23 cellular contexts compared by ENCODE assay signal in the genomic region with DNA sequence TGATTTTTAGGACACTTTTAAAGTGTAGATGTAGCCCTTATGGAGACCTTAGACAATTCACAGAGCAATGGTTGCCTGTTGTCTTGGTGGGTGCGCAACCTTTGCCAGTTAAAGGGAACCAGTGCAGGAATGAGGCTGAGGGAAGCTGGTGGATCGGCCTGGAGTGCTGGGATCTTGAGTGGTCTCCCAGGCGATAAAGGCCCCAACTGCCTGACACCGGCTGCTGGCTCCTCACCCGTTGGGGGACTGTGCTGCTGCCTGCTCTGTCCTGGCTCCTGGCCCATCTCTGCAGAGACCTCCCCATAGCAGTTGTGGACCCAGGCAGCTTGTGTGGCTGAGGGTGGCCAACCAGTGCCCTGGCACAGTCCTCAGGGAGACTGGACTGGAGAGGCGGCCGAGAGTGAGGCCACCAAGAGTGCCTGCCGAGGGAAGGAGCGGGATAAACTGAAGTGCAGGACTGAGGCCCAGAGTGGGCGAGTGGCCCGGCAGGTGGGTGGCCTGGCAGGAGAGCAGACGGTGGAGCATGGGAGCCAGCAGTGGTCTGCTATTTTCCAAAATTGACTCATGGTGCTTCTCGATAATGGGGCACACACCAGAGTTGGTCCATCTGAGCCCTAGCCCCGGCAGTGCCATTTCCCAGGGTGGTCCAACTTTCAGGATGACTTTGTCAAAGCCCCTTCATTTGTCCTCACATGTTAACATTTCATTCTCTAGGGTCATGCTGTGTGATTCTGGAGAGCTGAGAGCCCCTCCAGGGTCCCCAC. TPM values are rescaled to one million over a fixed set of nuclear protein-coding genes. Genes with fewer than 3 reads are reported as not detected.
DNase-seq lines count a peak whose midpoint lies in the region; ATAC-seq and TF ChIP-seq lines count a peak whose summit lies in the region.
"Had no signal": no experiment of that assay in that cellular context is flagged by ENCODE, and none has a peak within 500 bp of the region (broad histone marks: within the 10 kb centered on the region; RNA-seq: fewer than 3 reads in every experiment).

No MANE protein-coding gene starts in this region.

- peaks cover 50% of the 10 kb centered on the region for H3K27me3 Mint-ChIP-seq in endodermal cell (ENCODE audit: insufficient read depth)
- peaks cover 74% of the 10 kb centered on the region for H3K27me3 Mint-ChIP-seq in neural crest cell (ENCODE audit: low read depth)

- no peak for ATAC-seq in GM19452 (IDR thresholded peaks at IDR 0.05; ENCODE audit: unreplicated experiment)
- ATAC-seq: heart left ventricle, right cardiac atrium had no signal

- intact Hi-C loops in testis (cut with DNase I; ENCODE audit: low total_unique reads), result no loop called here

- DNase-seq in Peyer's patch (no peak), endodermal cell (no peak), neural crest cell (ENCODE audit: low read depth, low spot score) (no peak), testis (no peak), NOMO-1 treated with dmso at 0.1 percent for 144 hours (lab: John Stamatoyannopoulos, UW; ENCODE audit: unreplicated experiment) (no peak), H4 (ENCODE audit: low spot score) (no peak), DMS53 (lab: John Stamatoyannopoulos, UW) (no peak)
- DNase-seq: activated B cell treated with CpG ODN at 0.5 μM for 24 hours; activated naive CD4-positive, alpha-beta T cell treated with anti-CD3 and anti-CD28 coated beads, Interleukin-2, amount 10 ng/mL, durations not matched to agents 7 days and 5 days; anterior cingulate cortex; CD4-positive, alpha-beta T cell; central memory CD4-positive, alpha-beta T cell; dermis blood vessel endothelial cell; heart left ventricle; MM.1S; NCI-H1436; NCI-H524; right cardiac atrium; stimulated activated CD4-positive, alpha-beta T cell treated with anti-CD3 and anti-CD28 coated beads, Interleukin-15, amount 100 ng/mL, for 24 hours; T-helper 9 cell had no signal

- no peak overlapping the region for H3K4me3 Mint-ChIP-seq in endodermal cell
- H3K4me3 Mint-ChIP-seq in neural crest cell, result peak overlapping the region; percentile 83
- H3K4me3 Mint-ChIP-seq: activated T-helper 1 cell treated with anti-CD3 and anti-CD28 coated beads, Interleukin-12 subunit alpha, Interleukin-12 subunit beta, Interleukin-2, Interleukin-4 antibody, amounts not matched to agents 30 ng/mL and 10 ng/mL and 1 ng/mL, durations not matched to agents 14 hours and 24 hours and 36 hours had no signal

- H3K4me1 Mint-ChIP-seq in endodermal cell (peaks cover 14% of the 10 kb centered on the region), neural crest cell (peaks cover 20% of the 10 kb centered on the region)

- H3K27ac Mint-ChIP-seq in endodermal cell (no peak overlapping the region), neural crest cell (ENCODE audit: unreplicated experiment) (no peak overlapping the region)
- H3K27ac Mint-ChIP-seq: activated B cell treated with CpG ODN at 0.5 μM for 24 hours; activated T-helper 1 cell treated with anti-CD3 and anti-CD28 coated beads, Interleukin-12 subunit alpha, Interleukin-12 subunit beta, Interleukin-2, Interleukin-4 antibody, amounts not matched to agents 30 ng/mL and 10 ng/mL and 1 ng/mL, durations not matched to agents 14 hours and 24 hours and 36 hours; CD4-positive, alpha-beta T cell had no signal

- H3K4me3 ChIP-seq in Peyer's patch, result peak overlapping the region in 3 of 4 donors; percentile 6 to 58 (median 20)
- peak overlapping the region; percentile 81 for H3K4me3 ChIP-seq in endodermal cell (ENCODE audit: low read length)
- peak overlapping the region; percentile 63 to 74 for H3K4me3 ChIP-seq in testis

- H3K36me3 Mint-ChIP-seq in endodermal cell (ENCODE audit: low read depth) (no peaks in the 10 kb centered on the region), neural crest cell (ENCODE audit: low read depth) (no peaks in the 10 kb centered on the region)
- H3K36me3 Mint-ChIP-seq: activated naive CD4-positive, alpha-beta T cell treated with anti-CD3 and anti-CD28 coated beads, Interleukin-2, amount 10 ng/mL, durations not matched to agents 7 days and 5 days had no signal

- no peaks in the 10 kb centered on the region for H3K36me3 ChIP-seq in Peyer's patch
- H3K36me3 ChIP-seq in endodermal cell (ENCODE audit: control insufficient read depth, insufficient read depth, low read length), result peaks cover 3% of the 10 kb centered on the region
- no peaks in the 10 kb centered on the region for H3K36me3 ChIP-seq in testis (ENCODE audit: low read depth, missing control alignments)
- H3K36me3 ChIP-seq: heart left ventricle, upper lobe of left lung had no signal

- H3K27ac ChIP-seq in Peyer's patch (peak overlapping the region in 3 of 4 donors; percentile 46 to 74 (median 57)), endodermal cell (ENCODE audit: low read depth, low read length) (no peak overlapping the region), testis (peak overlapping the region; percentile 75 to 84)
- H3K27ac ChIP-seq: heart left ventricle, upper lobe of left lung had no signal

- TF ChIP-seq CTCF in Peyer's patch (IDR thresholded peaks at IDR 0.05), result no peak
- no peak for TF ChIP-seq CTCF in endodermal cell (conservative IDR thresholded peaks at IDR 0.05)
- no peak for TF ChIP-seq CTCF in neural crest cell (conservative IDR thresholded peaks at IDR 0.05)
- TF ChIP-seq CTCF in testis (IDR thresholded peaks at IDR 0.05), result no peak

- WGBS in endodermal cell (ENCODE audit: insufficient coverage in 1 of 2, insufficient read length in 1 of 2), 2 experiments, result 93 to 95% methylated on average over 9 to 14 of the region's 14 CpGs
- 43 to 55% methylated on average over 11 to 14 of the region's 14 CpGs for WGBS in testis, 2 donors

- H3K9me3 ChIP-seq in Peyer's patch (no peaks in the 10 kb centered on the region), endodermal cell (ENCODE audit: control insufficient read depth, low read length) (no peaks in the 10 kb centered on the region), testis (no peaks in the 10 kb centered on the region)
- H3K9me3 ChIP-seq: heart left ventricle, upper lobe of left lung had no signal

- peaks cover 0 to 12% (median 4%) of the 10 kb centered on the region in 4 donors for H3K4me1 ChIP-seq in Peyer's patch
- H3K4me1 ChIP-seq in endodermal cell (ENCODE audit: control insufficient read depth, insufficient read depth, low read length), result peaks cover 3% of the 10 kb centered on the region
- no peaks in the 10 kb centered on the region for H3K4me1 ChIP-seq in testis

- H3K27me3 ChIP-seq in Peyer's patch (peaks cover 0 to 10% of the 10 kb centered on the region in 2 donors), endodermal cell (ENCODE audit: control insufficient read depth, insufficient read depth, low read length, poor library complexity, severe bottlenecking) (peaks cover 50% of the 10 kb centered on the region), testis (no peaks in the 10 kb centered on the region)

- no peak for TF ChIP-seq POLR2A in Peyer's patch (IDR thresholded peaks at IDR 0.05)
- no peak for TF ChIP-seq POLR2A in testis (IDR thresholded peaks at IDR 0.05)

- H3K9ac ChIP-seq in endodermal cell (ENCODE audit: extremely low read depth, low read length, poor library complexity, severe bottlenecking), result no peak overlapping the region

- no peaks in the 10 kb centered on the region for H3K9me3 Mint-ChIP-seq in endodermal cell
- H3K9me3 Mint-ChIP-seq in neural crest cell, result no peaks in the 10 kb centered on the region
- H3K9me3 Mint-ChIP-seq: activated B cell treated with CpG ODN at 0.5 μM for 24 hours; activated naive CD4-positive, alpha-beta T cell treated with anti-CD3 and anti-CD28 coated beads, Interleukin-2, amount 10 ng/mL, durations not matched to agents 7 days and 5 days; activated T-helper 1 cell treated with anti-CD3 and anti-CD28 coated beads, Interleukin-12 subunit alpha, Interleukin-12 subunit beta, Interleukin-2, Interleukin-4 antibody, amounts not matched to agents 30 ng/mL and 10 ng/mL and 1 ng/mL, durations not matched to agents 14 hours and 24 hours and 36 hours; CD4-positive, alpha-beta T cell had no signal

RNA-seq across cellular contexts. Expression of a gene that starts 2.1 kb away (rescaled TPM):
- total RNA-seq in Peyer's patch (10 to 100 TPM in 3 of 4 donors, 1 to 10 TPM in 1; 8.5 to 99.9 (median 18.4) TPM), endodermal cell (1 to 10 TPM; 6.9 to 7.3 TPM), neural crest cell (8.0 and 9.2 TPM in 2 replicates), testis (10 to 100 TPM; 42.5 to 69.9 TPM)
- 2.3 TPM for polyA plus RNA-seq in endodermal cell (2013, experiment 1 of 2)
- polyA plus RNA-seq in endodermal cell (2013, experiment 2 of 2), result 3.1 TPM
- 29.5 TPM for polyA plus RNA-seq in testis (ENCODE audit: insufficient read depth, low read depth, low replicate concordance)
- 54.3 and 57.9 TPM in 2 replicates for total RNA-seq in H4 (2014; rRNA removed; shearing (Covaris generic))
- total RNA-seq: activated B cell treated with CpG ODN at 0.5 μM for 24 hours; activated T-helper 1 cell treated with anti-CD3 and anti-CD28 coated beads, Interleukin-12 subunit alpha, Interleukin-12 subunit beta, Interleukin-2, Interleukin-4 antibody, amounts not matched to agents 30 ng/mL and 10 ng/mL and 1 ng/mL, durations not matched to agents 14 hours and 24 hours and 36 hours; CD4-positive, alpha-beta T cell had no signal

RNA-seq across cellular contexts. Expression of a gene that starts 37.4 kb away (rescaled TPM):
- total RNA-seq in Peyer's patch (10 to 100 TPM; 49.2 to 66.0 (median 55.5) TPM), endodermal cell (1 to 10 TPM; 2.7 to 5.1 TPM), neural crest cell (1.7 and 2.5 TPM in 2 replicates), testis (10 to 100 TPM; 18.8 to 24.6 TPM)
- polyA plus RNA-seq in endodermal cell (2013, experiment 1 of 2), result 0.36 TPM
- polyA plus RNA-seq in endodermal cell (2013, experiment 2 of 2), result 0.37 TPM
- polyA plus RNA-seq in testis (ENCODE audit: insufficient read depth, low read depth, low replicate concordance), result 23.0 TPM
- 1.4 and 2.9 TPM in 2 replicates for total RNA-seq in H4 (2014; rRNA removed; shearing (Covaris generic))

Comparison
In these comparisons a context has a peak if more than half of its experiments do, and no peak if none do; other contexts are left out.
1. H3K4me3 ChIP-seq: peak in every context shown above with its lines; median percentile 81 in endodermal cell; 68 in testis; 20 in Peyer's patch.